ENCODE assay signal across 24 cellular contexts in the genomic region with DNA sequence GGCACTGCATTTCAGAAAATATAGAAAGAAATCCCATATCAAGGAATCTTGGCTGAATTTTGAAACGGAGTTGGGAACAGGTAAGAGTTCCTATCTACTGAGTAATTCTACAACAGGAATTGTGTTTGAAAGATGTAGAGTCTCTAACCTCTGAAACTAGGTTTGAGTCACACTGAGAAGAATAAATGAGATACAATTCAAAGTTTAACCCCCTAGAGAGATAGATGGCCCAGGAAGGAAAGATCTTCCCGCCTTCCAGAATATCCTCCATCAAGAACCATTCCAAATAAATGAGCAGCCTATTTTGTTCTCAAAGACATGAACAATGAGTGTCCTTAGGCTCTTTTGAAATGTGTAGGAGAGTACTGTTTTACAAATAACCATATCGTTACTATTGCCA.
"Had no signal": no experiment of that assay in that cellular context is flagged by ENCODE, and none has a peak within 500 bp of the region (broad histone marks: within the 10 kb centered on the region; RNA-seq: fewer than 3 reads in every experiment).

No MANE protein-coding gene starts in this region.

- H3K4me3 Mint-ChIP-seq: activated CD8-positive, alpha-beta T cell treated with anti-CD3 and anti-CD28 coated beads for 36 hours; activated naive CD8-positive, alpha-beta T cell treated with anti-CD3 and anti-CD28 coated beads, Interleukin-2, amount 10 ng/mL, durations not matched to agents 7 days and 5 days had no signal

- H3K27ac ChIP-seq: adrenal gland, WERI-Rb-1 had no signal

- DNase-seq: activated CD4-positive, alpha-beta T cell treated with anti-CD3 and anti-CD28 coated beads for 4 hours; activated CD8-positive, alpha-beta memory T cell treated with anti-CD3 and anti-CD28 coated beads, Interleukin-2, amount 50 U/mL, for 4 hours; activated CD8-positive, alpha-beta T cell treated with anti-CD3 and anti-CD28 coated beads for 36 hours; activated gamma-delta T cell treated with Interleukin-2 at 50 U/mL for 16 hours; activated naive CD4-positive, alpha-beta T cell treated with anti-CD3 and anti-CD28 coated beads, Interleukin-2, amount 50 U/mL, for 16 hours; activated naive CD8-positive, alpha-beta T cell treated with anti-CD3 and anti-CD28 coated beads, Interleukin-2, amount 10 ng/mL, durations not matched to agents 7 days and 5 days; activated T-cell treated with anti-CD3 and anti-CD28 coated beads, Interleukin-2, amount 50 U/mL, for 72 hours; adrenal gland; anterior cingulate cortex; central memory CD4-positive, alpha-beta T cell; NCI-H1048; NCI-H1930; NCI-H2171; NCI-H2227 treated with DMSO at 0.1 percent for 48 hours; NCI-H774; NK-92 treated with Interleukin-12 subunit alpha and Interleukin-12 subunit beta, amount 100 ng/mL, for 24 hours; PC-3; SHP77 treated with DMSO at 0.1 percent for 48 hours; T-cell; T-helper 2 cell; WERI-Rb-1 had no signal

- H3K4me3 ChIP-seq: adrenal gland had no signal

- H3K9me3 ChIP-seq: adrenal gland had no signal

- ATAC-seq: activated CD4-positive, CD25-positive, alpha-beta regulatory T cell treated with anti-CD3 and anti-CD28 coated beads, Interleukin-2, amount 50 U/mL, for 24 hours; activated CD8-positive, alpha-beta T cell treated with anti-CD3 and anti-CD28 coated beads for 36 hours; activated T-cell treated with anti-CD3 and anti-CD28 coated beads, Interleukin-2, amount 50 U/mL, for 72 hours; PC-3; T-cell had no signal

- H3K9me3 Mint-ChIP-seq: activated CD8-positive, alpha-beta T cell treated with anti-CD3 and anti-CD28 coated beads for 36 hours; activated naive CD8-positive, alpha-beta T cell treated with anti-CD3 and anti-CD28 coated beads, Interleukin-2, amount 10 ng/mL, durations not matched to agents 7 days and 5 days; activated T-cell treated with anti-CD3 and anti-CD28 coated beads, Interleukin-2, amount 50 U/mL, for 72 hours; activated T-helper 2 cell treated with anti-CD3 and anti-CD28 coated beads, Interferon-gamma antibody, Interleukin-2, Interleukin-4, amounts not matched to agents 10 μg/mL and 5 μg/mL and 100 μg/mL, durations not matched to agents 14 hours and 24 hours and 36 hours; T-cell had no signal

- H3K27ac Mint-ChIP-seq: activated CD8-positive, alpha-beta T cell treated with anti-CD3 and anti-CD28 coated beads for 36 hours; activated naive CD8-positive, alpha-beta T cell treated with anti-CD3 and anti-CD28 coated beads, Interleukin-2, amount 10 ng/mL, durations not matched to agents 7 days and 5 days; activated T-cell treated with anti-CD3 and anti-CD28 coated beads, Interleukin-2, amount 50 U/mL, for 72 hours; activated T-helper 2 cell treated with anti-CD3 and anti-CD28 coated beads, Interferon-gamma antibody, Interleukin-2, Interleukin-4, amounts not matched to agents 10 μg/mL and 5 μg/mL and 100 μg/mL, durations not matched to agents 14 hours and 24 hours and 36 hours had no signal

- H3K27me3 ChIP-seq: adrenal gland had no signal

- H3K36me3 Mint-ChIP-seq: T-cell had no signal

- H3K36me3 ChIP-seq: adrenal gland had no signal

- FAIRE-seq: bronchial epithelial cell had no signal
